Comparison of ENCODE assay signal across 22 cellular contexts in genomic region chr2:170766693-170767092, GRCh38. TPM values are rescaled to one million over a fixed set of nuclear protein-coding genes. Genes with fewer than 3 reads are reported as not detected.
"Had no signal": no experiment of that assay in that cellular context is flagged by ENCODE, and none has a peak within 500 bp of the region (broad histone marks: within the 10 kb centered on the region; RNA-seq: fewer than 3 reads in every experiment).

No MANE protein-coding gene starts in this region.

- ATAC-seq: naive thymus-derived CD8-positive, alpha-beta T cell; stimulated activated effector memory CD8-positive, alpha-beta T cell treated with anti-CD3 and anti-CD28 coated beads, Interleukin-12 subunit alpha, Interleukin-12 subunit beta, amount 100 ng/mL, for 72 hours had no signal

- H3K9me3 Mint-ChIP-seq: activated CD4-positive, alpha-beta T cell treated with anti-CD3 and anti-CD28 coated beads, Interleukin-2, amount 10 ng/mL, durations not matched to agents 7 days and 5 days; activated naive CD8-positive, alpha-beta T cell treated with anti-CD3 and anti-CD28 coated beads for 36 hours; activated T-helper 1 cell treated with anti-CD3 and anti-CD28 coated beads, Interleukin-12 subunit alpha, Interleukin-12 subunit beta, Interleukin-2, Interleukin-4 antibody, amounts not matched to agents 30 ng/mL and 10 ng/mL and 1 ng/mL, durations not matched to agents 14 hours and 24 hours and 36 hours; brain; naive thymus-derived CD8-positive, alpha-beta T cell; stimulated activated effector memory CD8-positive, alpha-beta T cell treated with anti-CD3 and anti-CD28 coated beads, Interleukin-12 subunit alpha, Interleukin-12 subunit beta, amount 100 ng/mL, for 72 hours had no signal

- H3K4me1 ChIP-seq: vagina had no signal

- H3K9me3 ChIP-seq: esophagus squamous epithelium, left ventricle myocardium inferior, pancreas, vagina had no signal

- H3K27ac ChIP-seq: coronary artery, esophagus squamous epithelium, left ventricle myocardium inferior, pancreas, vagina had no signal

- H3K4me3 Mint-ChIP-seq: activated CD4-positive, alpha-beta T cell treated with anti-CD3 and anti-CD28 coated beads, Interleukin-2, amount 10 ng/mL, durations not matched to agents 7 days and 5 days; activated naive CD8-positive, alpha-beta T cell treated with anti-CD3 and anti-CD28 coated beads for 36 hours; activated T-helper 1 cell treated with anti-CD3 and anti-CD28 coated beads, Interleukin-12 subunit alpha, Interleukin-12 subunit beta, Interleukin-2, Interleukin-4 antibody, amounts not matched to agents 30 ng/mL and 10 ng/mL and 1 ng/mL, durations not matched to agents 14 hours and 24 hours and 36 hours; naive thymus-derived CD8-positive, alpha-beta T cell; stimulated activated effector memory CD8-positive, alpha-beta T cell treated with anti-CD3 and anti-CD28 coated beads, Interleukin-12 subunit alpha, Interleukin-12 subunit beta, amount 100 ng/mL, for 72 hours had no signal

- H3K27me3 ChIP-seq: pancreas, vagina had no signal

- DNase-seq: activated CD4-positive, alpha-beta T cell treated with anti-CD3 and anti-CD28 coated beads, Interleukin-2, amount 10 ng/mL, durations not matched to agents 7 days and 5 days; activated CD4-positive, CD25-positive, alpha-beta regulatory T cell; activated CD8-positive, alpha-beta memory T cell treated with anti-CD3 and anti-CD28 coated beads, Interleukin-2, amount 50 U/mL, for 48 hours; activated naive CD8-positive, alpha-beta T cell treated with anti-CD3 and anti-CD28 coated beads for 36 hours; amygdala; central memory CD4-positive, alpha-beta T cell; esophagus squamous epithelium; hippocampal formation; left ventricle myocardium inferior; naive thymus-derived CD8-positive, alpha-beta T cell; pancreas; stimulated activated CD4-positive, alpha-beta T cell treated with anti-CD3 and anti-CD28 coated beads, Interleukin-2, amount 100 ng/mL, for 24 hours had no signal

- H3K4me3 ChIP-seq: coronary artery, esophagus squamous epithelium, left ventricle myocardium inferior, pancreas, vagina had no signal

- H3K27ac Mint-ChIP-seq: activated CD4-positive, alpha-beta T cell treated with anti-CD3 and anti-CD28 coated beads, Interleukin-2, amount 10 ng/mL, durations not matched to agents 7 days and 5 days; activated naive CD8-positive, alpha-beta T cell treated with anti-CD3 and anti-CD28 coated beads for 36 hours; activated T-helper 1 cell treated with anti-CD3 and anti-CD28 coated beads, Interleukin-12 subunit alpha, Interleukin-12 subunit beta, Interleukin-2, Interleukin-4 antibody, amounts not matched to agents 30 ng/mL and 10 ng/mL and 1 ng/mL, durations not matched to agents 14 hours and 24 hours and 36 hours; naive thymus-derived CD8-positive, alpha-beta T cell; stimulated activated effector memory CD8-positive, alpha-beta T cell treated with anti-CD3 and anti-CD28 coated beads, Interleukin-12 subunit alpha, Interleukin-12 subunit beta, amount 100 ng/mL, for 72 hours had no signal

- H3K36me3 Mint-ChIP-seq: activated naive CD8-positive, alpha-beta T cell treated with anti-CD3 and anti-CD28 coated beads for 36 hours; brain; naive thymus-derived CD8-positive, alpha-beta T cell had no signal

- H3K36me3 ChIP-seq: esophagus squamous epithelium, left ventricle myocardium inferior, pancreas, vagina had no signal

RNA-seq across cellular contexts. Expression of gene ERICH2, which starts 3.5 kb away (rescaled TPM):
- total RNA-seq: activated CD4-positive, alpha-beta T cell treated with anti-CD3 and anti-CD28 coated beads, Interleukin-2, amount 10 ng/mL, durations not matched to agents 7 days and 5 days; activated T-helper 1 cell treated with anti-CD3 and anti-CD28 coated beads, Interleukin-12 subunit alpha, Interleukin-12 subunit beta, Interleukin-2, Interleukin-4 antibody, amounts not matched to agents 30 ng/mL and 10 ng/mL and 1 ng/mL, durations not matched to agents 14 hours and 24 hours and 36 hours; endothelial cell of umbilical vein; esophagus squamous epithelium; fibroblast of villous mesenchyme; glomerular endothelial cell; naive thymus-derived CD8-positive, alpha-beta T cell; vagina had no signal
- polyA plus RNA-seq: endothelial cell of umbilical vein; naive thymus-derived CD8-positive, alpha-beta T cell had no signal

RNA-seq across cellular contexts. Expression of gene GAD1, which starts 50.0 kb away (rescaled TPM):
- total RNA-seq: fibroblast of villous mesenchyme; left ventricle myocardium inferior; mucosa of gallbladder; naive thymus-derived CD8-positive, alpha-beta T cell; vagina had no signal
- polyA plus RNA-seq: naive thymus-derived CD8-positive, alpha-beta T cell had no signal

RNA-seq across cellular contexts. Expression of gene SP5, which starts 51.6 kb away (rescaled TPM):
- total RNA-seq: activated CD4-positive, alpha-beta T cell treated with anti-CD3 and anti-CD28 coated beads, Interleukin-2, amount 10 ng/mL, durations not matched to agents 7 days and 5 days; activated naive CD8-positive, alpha-beta T cell treated with anti-CD3 and anti-CD28 coated beads for 36 hours; activated T-helper 1 cell treated with anti-CD3 and anti-CD28 coated beads, Interleukin-12 subunit alpha, Interleukin-12 subunit beta, Interleukin-2, Interleukin-4 antibody, amounts not matched to agents 30 ng/mL and 10 ng/mL and 1 ng/mL, durations not matched to agents 14 hours and 24 hours and 36 hours; endothelial cell of umbilical vein; fibroblast of villous mesenchyme; naive thymus-derived CD8-positive, alpha-beta T cell had no signal
- polyA plus RNA-seq: endothelial cell of umbilical vein; keratinocyte; naive thymus-derived CD8-positive, alpha-beta T cell had no signal
